Comparison of ENCODE assay signal across 1 cellular context in genomic region chr16:24075929-24076716, GRCh38.
TF ChIP-seq lines count a peak whose summit lies in the region.

No MANE protein-coding gene starts in this region.

TF ChIP-seq in SK-N-SH, 30 proteins besides CTCF, POLR2A, EP300 and RAD21 (continued from another document):
- no peak for TF ChIP-seq PBX3 (IDR thresholded peaks at IDR 0.05)
- TF ChIP-seq TCF12 (IDR thresholded peaks at IDR 0.05) = no peak
- no peak for TF ChIP-seq CHD2 (IDR thresholded peaks at IDR 0.05; ENCODE audit: low read length, partially characterized antibody)
- TF ChIP-seq NRF1 (IDR thresholded peaks at IDR 0.05; ENCODE audit: low read depth, low read length) = no peak
- no peak for TF ChIP-seq POLR2AphosphoS5 (IDR thresholded peaks at IDR 0.05; ENCODE audit: low read depth, low read length)
- TF ChIP-seq NFIC (IDR thresholded peaks at IDR 0.05; ENCODE audit: borderline replicate concordance) = no peak
- no peak for TF ChIP-seq GATA2 (CRISPR knock-in tag; IDR thresholded peaks at IDR 0.05)
- TF ChIP-seq MXI1 (IDR thresholded peaks at IDR 0.05; ENCODE audit: low read depth, low read length) = no peak
